Comparison of ENCODE assay signal across 10 cellular contexts in the genomic region with DNA sequence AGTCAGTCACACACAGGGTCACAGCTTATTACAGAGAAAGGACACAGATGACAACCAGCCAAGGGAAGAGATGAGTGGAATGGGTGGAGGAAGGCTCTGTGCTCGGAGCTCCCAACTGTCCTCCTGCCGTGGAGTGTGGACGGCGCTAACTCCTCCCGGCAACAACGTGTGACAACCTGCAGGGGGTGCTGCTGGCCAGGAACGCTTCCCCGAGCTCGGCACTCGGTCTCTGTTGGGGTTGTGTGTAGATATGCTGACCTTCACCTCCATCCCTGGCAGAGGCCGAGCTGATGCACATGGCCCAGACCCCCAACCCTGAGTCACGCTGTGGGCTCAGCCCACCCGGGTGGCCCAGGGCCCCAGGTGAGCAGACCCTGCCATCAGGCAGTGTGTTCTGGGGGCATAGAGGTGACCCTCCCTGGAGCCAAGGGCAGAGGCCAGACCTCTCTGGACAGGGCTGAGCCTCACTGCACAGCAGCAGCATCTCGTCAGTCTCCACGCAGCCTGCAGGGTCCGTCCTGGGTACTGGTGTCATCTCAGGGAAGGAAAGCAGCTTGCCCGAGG. TPM values are rescaled to one million over a fixed set of nuclear protein-coding genes. Genes with fewer than 3 reads are reported as not detected.
DNase-seq lines count a peak whose midpoint lies in the region; ATAC-seq and TF ChIP-seq lines count a peak whose summit lies in the region.
"Had no signal": no experiment of that assay in that cellular context is flagged by ENCODE, and none has a peak within 500 bp of the region (broad histone marks: within the 10 kb centered on the region; RNA-seq: fewer than 3 reads in every experiment).

No MANE protein-coding gene starts in this region.

- WGBS in gastroesophageal sphincter (ENCODE audit: low coverage in 1 of 2), 2 donors = 0 to 30% methylated on average over 1 to 7 of the region's 17 CpGs

- no peaks in the 10 kb centered on the region for H3K27me3 ChIP-seq in gastroesophageal sphincter
- H3K27me3 ChIP-seq: BLaER1 treated with 17β-estradiol and CSF1 and Interleukin-3, amounts not matched to agents 10 nM and 100 nM had no signal

- H3K4me3 ChIP-seq in gastroesophageal sphincter = no peak overlapping the region
- H3K4me3 ChIP-seq: BLaER1 treated with 17β-estradiol and CSF1 and Interleukin-3, amounts not matched to agents 10 nM and 100 nM had no signal

- peaks cover 0 to 26% (median 0%) of the 10 kb centered on the region in 3 donors for H3K4me1 ChIP-seq in gastroesophageal sphincter

- H3K4me1 Mint-ChIP-seq in stimulated activated memory B cell treated with anti-CD40 and anti-IgM and Interleukin-4, amounts not matched to agents 10 μg/mL and 1 μg/mL and 100 μg/mL, for 72 hours = no peaks in the 10 kb centered on the region

- no peak for TF ChIP-seq POLR2A in gastroesophageal sphincter (IDR thresholded peaks at IDR 0.05)

- H3K36me3 ChIP-seq in gastroesophageal sphincter = peaks cover 0 to 63% of the 10 kb centered on the region in 2 donors

- no peak overlapping the region for H3K4me3 Mint-ChIP-seq in stimulated activated memory B cell treated with anti-CD40 and anti-IgM and Interleukin-4, amounts not matched to agents 10 μg/mL and 1 μg/mL and 100 μg/mL, for 72 hours

- ATAC-seq in gastroesophageal sphincter (peak; percentile 19), GM21367 (IDR thresholded peaks at IDR 0.05; ENCODE audit: unreplicated experiment) (no peak), GM18502 (IDR thresholded peaks at IDR 0.05; ENCODE audit: poor library complexity, unreplicated experiment) (no peak)
- ATAC-seq in stimulated activated memory B cell treated with anti-CD40 and anti-IgM and Interleukin-4, amounts not matched to agents 10 μg/mL and 1 μg/mL and 100 μg/mL, for 72 hours = peak; percentile 39

- peaks cover 58% of the 10 kb centered on the region for H3K36me3 Mint-ChIP-seq in stimulated activated memory B cell treated with anti-CD40 and anti-IgM and Interleukin-4, amounts not matched to agents 10 μg/mL and 1 μg/mL and 100 μg/mL, for 72 hours

- peak in 1 of 4 experiments; percentile 39 for TF ChIP-seq CTCF in gastroesophageal sphincter (IDR thresholded peaks at IDR 0.05)

- peak; percentile 4 for DNase-seq in activated CD4-positive, alpha-beta T cell treated with anti-CD3 and anti-CD28 coated beads, Interleukin-2, amount 50 U/mL, for 1 hour
- DNase-seq in activated CD4-positive, alpha-beta T cell treated with anti-CD3 and anti-CD28 coated beads for 4 hours = no peak
- peak; percentile 25 for DNase-seq in SK-MEL-5 (ENCODE audit: low read depth, low spot score)
- DNase-seq in stimulated activated CD4-positive, alpha-beta T cell treated with anti-CD3 and anti-CD28 coated beads, Interleukin-4, amount 100 ng/mL, for 4 hours = no peak

- H3K27ac Mint-ChIP-seq in stimulated activated memory B cell treated with anti-CD40 and anti-IgM and Interleukin-4, amounts not matched to agents 10 μg/mL and 1 μg/mL and 100 μg/mL, for 72 hours = no peak overlapping the region

- H3K9me3 ChIP-seq in gastroesophageal sphincter = no peaks in the 10 kb centered on the region

- no peak overlapping the region for H3K27ac ChIP-seq in gastroesophageal sphincter
- H3K27ac ChIP-seq: BLaER1 treated with 17β-estradiol and CSF1 and Interleukin-3, amounts not matched to agents 10 nM and 100 nM had no signal

- H3K27me3 Mint-ChIP-seq in stimulated activated memory B cell treated with anti-CD40 and anti-IgM and Interleukin-4, amounts not matched to agents 10 μg/mL and 1 μg/mL and 100 μg/mL, for 72 hours = no peaks in the 10 kb centered on the region

- no peak for TF ChIP-seq EP300 in gastroesophageal sphincter (IDR thresholded peaks at IDR 0.05)

- H3K9me3 Mint-ChIP-seq in stimulated activated memory B cell treated with anti-CD40 and anti-IgM and Interleukin-4, amounts not matched to agents 10 μg/mL and 1 μg/mL and 100 μg/mL, for 72 hours = peaks cover 7% of the 10 kb centered on the region

- in situ Hi-C loops in SK-MEL-5 (cut with HindIII; ENCODE audit: low pct_unique_long_range_greater_than_20kb, low sequenced_read_pairs) = no loop called here

RNA-seq across cellular contexts. Expression of gene ZNF444, which starts 14.1 kb away (rescaled TPM):
- 8.0 and 14.6 TPM in 2 replicates for total RNA-seq in SK-MEL-5 (2014; rRNA removed; shearing (Covaris generic))
- 27.3 and 28.9 TPM in 2 replicates for polyA plus RNA-seq in SK-MEL-5 (2015; cell fraction: cytosol; rRNA removed)
- polyA plus RNA-seq in SK-MEL-5 (2015; cell fraction: nucleus; rRNA removed) = 21.3 and 46.4 TPM in 2 replicates
- 10 to 100 TPM; 36.2 to 57.9 (median 41.3) TPM for total RNA-seq in gastroesophageal sphincter

RNA-seq across cellular contexts. Expression of gene GALP, which starts 20.6 kb away (rescaled TPM):
- total RNA-seq in SK-MEL-5 (2014; rRNA removed; shearing (Covaris generic)) = not detected in 2 replicates
- polyA plus RNA-seq in SK-MEL-5 (2015; cell fraction: cytosol; rRNA removed) = not detected in 2 replicates
- not detected in 2 replicates for polyA plus RNA-seq in SK-MEL-5 (2015; cell fraction: nucleus; rRNA removed)
- total RNA-seq in gastroesophageal sphincter = not detected
- total RNA-seq: pulmonary artery endothelial cell had no signal

RNA-seq across cellular contexts. Expression of gene ZNF787, which starts 34.1 kb away (rescaled TPM):
- total RNA-seq in SK-MEL-5 (2014; rRNA removed; shearing (Covaris generic)) = 30.4 and 31.7 TPM in 2 replicates
- polyA plus RNA-seq in SK-MEL-5 (2015; cell fraction: cytosol; rRNA removed) = 32.7 and 34.1 TPM in 2 replicates
- 14.4 and 18.1 TPM in 2 replicates for polyA plus RNA-seq in SK-MEL-5 (2015; cell fraction: nucleus; rRNA removed)
- 10 to 100 TPM; 18.6 to 31.8 (median 19.7) TPM for total RNA-seq in gastroesophageal sphincter

RNA-seq across cellular contexts. Expression of gene ZSCAN5B, which starts 42.4 kb away (rescaled TPM):
- total RNA-seq in SK-MEL-5 (2014; rRNA removed; shearing (Covaris generic)) = not detected in 2 replicates
- not detected in 2 replicates for polyA plus RNA-seq in SK-MEL-5 (2015; cell fraction: cytosol; rRNA removed)
- not detected in 2 replicates for polyA plus RNA-seq in SK-MEL-5 (2015; cell fraction: nucleus; rRNA removed)
- not detected for total RNA-seq in gastroesophageal sphincter
- total RNA-seq: pulmonary artery endothelial cell had no signal

RNA-seq across cellular contexts. Expression of gene ZSCAN5C, which starts 46.9 kb away (rescaled TPM):
- total RNA-seq in SK-MEL-5 (2014; rRNA removed; shearing (Covaris generic)) = not detected in 2 replicates
- polyA plus RNA-seq in SK-MEL-5 (2015; cell fraction: cytosol; rRNA removed) = not detected in 2 replicates
- polyA plus RNA-seq in SK-MEL-5 (2015; cell fraction: nucleus; rRNA removed) = not detected in 2 replicates
- total RNA-seq in gastroesophageal sphincter = not detected
- total RNA-seq: pulmonary artery endothelial cell had no signal

Comparison
In these comparisons a context has a peak if more than half of its experiments do, and no peak if none do; other contexts are left out.
1. DNase-seq: peak in activated CD4-positive, alpha-beta T cell treated with anti-CD3 and anti-CD28 coated beads, Interleukin-2, amount 50 U/mL, for 1 hour (single experiment) and SK-MEL-5 (single experiment); none in activated CD4-positive, alpha-beta T cell treated with anti-CD3 and anti-CD28 coated beads for 4 hours (0 of 2) and stimulated activated CD4-positive, alpha-beta T cell treated with anti-CD3 and anti-CD28 coated beads, Interleukin-4, amount 100 ng/mL, for 4 hours (0 of 2).
2. ATAC-seq: peak in gastroesophageal sphincter (single experiment) and stimulated activated memory B cell treated with anti-CD40 and anti-IgM and Interleukin-4, amounts not matched to agents 10 μg/mL and 1 μg/mL and 100 μg/mL, for 72 hours (single experiment); none in GM21367 (single experiment) and GM18502 (single experiment).